11 cellular contexts compared by ENCODE assay signal in genomic region chr10:21398549-21399345, GRCh38.
DNase-seq lines count a peak whose midpoint lies in the region; ATAC-seq and TF ChIP-seq lines count a peak whose summit lies in the region.
"Had no signal": no experiment of that assay in that cellular context is flagged by ENCODE, and none has a peak within 500 bp of the region (broad histone marks: within the 10 kb centered on the region; RNA-seq: fewer than 3 reads in every experiment).

No MANE protein-coding gene starts in this region.

- peaks cover 5% of the 10 kb centered on the region for H3K9me3 Mint-ChIP-seq in chondrocyte (ENCODE audit: low read depth)
- no peaks in the 10 kb centered on the region for H3K9me3 Mint-ChIP-seq in effector memory CD8-positive, alpha-beta T cell
- no peaks in the 10 kb centered on the region for H3K9me3 Mint-ChIP-seq in activated T-helper 17 cell treated with anti-CD3 and anti-CD28 coated beads, Interleukin-2, amount 50 U/mL, for 72 hours

- no peaks in the 10 kb centered on the region for H3K27me3 Mint-ChIP-seq in chondrocyte (ENCODE audit: low read depth)
- peaks cover 13% of the 10 kb centered on the region in 2 donors for H3K27me3 Mint-ChIP-seq in effector memory CD8-positive, alpha-beta T cell
- H3K27me3 Mint-ChIP-seq in activated T-helper 17 cell treated with anti-CD3 and anti-CD28 coated beads, Interleukin-2, amount 50 U/mL, for 72 hours = no peaks in the 10 kb centered on the region

- H3K27ac Mint-ChIP-seq in chondrocyte (ENCODE audit: unreplicated experiment) = peak overlapping the region; percentile 89
- H3K27ac Mint-ChIP-seq in effector memory CD8-positive, alpha-beta T cell = no peak overlapping the region
- H3K27ac Mint-ChIP-seq in activated T-helper 17 cell treated with anti-CD3 and anti-CD28 coated beads, Interleukin-2, amount 50 U/mL, for 72 hours = no peak overlapping the region

- DNase-seq in Caki2 (ENCODE audit: low read depth) (peak; percentile 75), NCI-H146 (lab: John Stamatoyannopoulos, UW) (peak; percentile 50), chondrocyte (ENCODE audit: low spot score) (no peak), myocyte (ENCODE audit: low read depth) (peak; percentile 41), Ammon's horn (ENCODE audit: low spot score) (no peak)
- DNase-seq in effector memory CD8-positive, alpha-beta T cell = no peak
- DNase-seq: occipital lobe; stimulated activated CD4-positive, alpha-beta T cell treated with anti-CD3 and anti-CD28 coated beads, Interleukin-4, amount 100 ng/mL, for 24 hours; T-helper 9 cell had no signal

- H3K36me3 Mint-ChIP-seq in chondrocyte (ENCODE audit: low read depth) = no peaks in the 10 kb centered on the region
- H3K36me3 Mint-ChIP-seq in effector memory CD8-positive, alpha-beta T cell (ENCODE audit: insufficient read depth) = no peaks in the 10 kb centered on the region
- no peaks in the 10 kb centered on the region for H3K36me3 Mint-ChIP-seq in activated T-helper 17 cell treated with anti-CD3 and anti-CD28 coated beads, Interleukin-2, amount 50 U/mL, for 72 hours (ENCODE audit: low read depth)

- H3K4me3 Mint-ChIP-seq in chondrocyte (ENCODE audit: unreplicated experiment) = no peak overlapping the region
- H3K4me3 Mint-ChIP-seq in effector memory CD8-positive, alpha-beta T cell = no peak overlapping the region
- H3K4me3 Mint-ChIP-seq in activated T-helper 17 cell treated with anti-CD3 and anti-CD28 coated beads, Interleukin-2, amount 50 U/mL, for 72 hours = no peak overlapping the region

- no peak for ATAC-seq in GM18520 (IDR thresholded peaks at IDR 0.05; ENCODE audit: unreplicated experiment)
- no peak for ATAC-seq in effector memory CD8-positive, alpha-beta T cell (replicated peaks)
- no peak for ATAC-seq in activated T-helper 17 cell treated with anti-CD3 and anti-CD28 coated beads, Interleukin-2, amount 50 U/mL, for 72 hours (replicated peaks)

- TF ChIP-seq CTCF in chondrocyte (IDR thresholded peaks at IDR 0.05) = no peak

- H3K4me1 Mint-ChIP-seq in chondrocyte (ENCODE audit: low read depth) = peaks cover 39% of the 10 kb centered on the region
- H3K4me1 Mint-ChIP-seq in effector memory CD8-positive, alpha-beta T cell (ENCODE audit: low read depth in 2 of 2) = no peaks in the 10 kb centered on the region
- no peaks in the 10 kb centered on the region for H3K4me1 Mint-ChIP-seq in activated T-helper 17 cell treated with anti-CD3 and anti-CD28 coated beads, Interleukin-2, amount 50 U/mL, for 72 hours

- in situ Hi-C loops in Caki2 (cut with HindIII; ENCODE audit: low pct_unique_long_range_greater_than_20kb, low sequenced_read_pairs) = no loop called here

Comparison
In these comparisons a context has a peak if more than half of its experiments do, and no peak if none do; other contexts are left out.
1. DNase-seq: peak in Caki2 (single experiment), NCI-H146 (single experiment) and myocyte (single experiment); none in chondrocyte (single experiment), effector memory CD8-positive, alpha-beta T cell (0 of 3) and Ammon's horn (single experiment).